ENCODE assay signal across 34 cellular contexts in the genomic region with DNA sequence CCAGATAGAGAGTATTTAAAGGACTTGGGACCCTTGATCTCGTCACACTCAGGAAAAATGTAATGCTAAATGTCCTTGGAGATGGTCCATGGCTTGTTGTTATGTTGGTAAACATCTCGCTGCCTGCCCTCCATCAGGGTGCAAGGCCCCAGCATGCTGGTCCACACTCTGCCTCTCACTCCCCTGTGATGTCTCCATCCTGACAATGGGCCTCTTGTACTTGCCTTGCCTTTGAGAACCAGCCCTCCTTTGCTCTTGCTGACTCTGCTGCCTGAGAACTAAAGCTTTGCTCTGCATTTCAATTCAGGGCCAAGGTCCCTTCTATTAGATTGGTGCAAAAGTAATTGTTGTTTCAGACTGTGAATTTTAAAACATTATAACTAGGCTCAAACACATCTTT.
"Had no signal": no experiment of that assay in that cellular context is flagged by ENCODE, and none has a peak within 500 bp of the region (broad histone marks: within the 10 kb centered on the region; RNA-seq: fewer than 3 reads in every experiment).

No MANE protein-coding gene starts in this region.

- H3K4me3 Mint-ChIP-seq: activated B cell treated with CpG ODN at 0.5 μM for 24 hours; activated CD4-positive, alpha-beta memory T cell treated with anti-CD3 and anti-CD28 coated beads for 36 hours; activated CD8-positive, alpha-beta memory T cell treated with anti-CD3 and anti-CD28 coated beads, Interleukin-2, amount 10 ng/mL, durations not matched to agents 7 days and 5 days; activated CD8-positive, alpha-beta T cell treated with anti-CD3 and anti-CD28 coated beads, Interleukin-2, amount 10 ng/mL, durations not matched to agents 7 days and 5 days; activated naive CD4-positive, alpha-beta T cell treated with anti-CD3 and anti-CD28 coated beads for 36 hours; activated naive CD4-positive, alpha-beta T cell treated with anti-CD3 and anti-CD28 coated beads, Interleukin-2, amount 50 U/mL, for 24 hours; activated naive CD8-positive, alpha-beta T cell treated with anti-CD3 and anti-CD28 coated beads for 36 hours; activated naive CD8-positive, alpha-beta T cell treated with anti-CD3 and anti-CD28 coated beads, Interleukin-2, amount 50 U/mL, for 24 hours; activated T-helper 1 cell treated with anti-CD3 and anti-CD28 coated beads, Interleukin-12 subunit alpha, Interleukin-12 subunit beta, Interleukin-2, Interleukin-4 antibody, amounts not matched to agents 30 ng/mL and 10 ng/mL and 1 ng/mL, durations not matched to agents 14 hours and 24 hours and 36 hours; endodermal cell; T-helper 17 cell; T-helper 2 cell treated with Interferon-gamma antibody and Interleukin-4, amounts not matched to agents 5 μg/mL and 100 μg/mL, for 36 hours had no signal

- H3K36me3 Mint-ChIP-seq: activated CD4-positive, alpha-beta memory T cell treated with anti-CD3 and anti-CD28 coated beads for 36 hours; activated CD8-positive, alpha-beta memory T cell treated with anti-CD3 and anti-CD28 coated beads, Interleukin-2, amount 10 ng/mL, durations not matched to agents 7 days and 5 days; activated naive CD4-positive, alpha-beta T cell treated with anti-CD3 and anti-CD28 coated beads, Interleukin-2, amount 50 U/mL, for 24 hours; activated naive CD8-positive, alpha-beta T cell treated with anti-CD3 and anti-CD28 coated beads for 36 hours had no signal

- H3K9me3 Mint-ChIP-seq: activated naive CD4-positive, alpha-beta T cell treated with anti-CD3 and anti-CD28 coated beads for 36 hours; activated naive CD4-positive, alpha-beta T cell treated with anti-CD3 and anti-CD28 coated beads, Interleukin-2, amount 50 U/mL, for 24 hours; activated naive CD8-positive, alpha-beta T cell treated with anti-CD3 and anti-CD28 coated beads for 36 hours; activated naive CD8-positive, alpha-beta T cell treated with anti-CD3 and anti-CD28 coated beads, Interleukin-2, amount 50 U/mL, for 24 hours had no signal

- H3K4me1 Mint-ChIP-seq: activated B cell treated with CpG ODN at 0.5 μM for 24 hours; activated CD8-positive, alpha-beta memory T cell treated with anti-CD3 and anti-CD28 coated beads, Interleukin-2, amount 10 ng/mL, durations not matched to agents 7 days and 5 days; activated naive CD4-positive, alpha-beta T cell treated with anti-CD3 and anti-CD28 coated beads, Interleukin-2, amount 50 U/mL, for 24 hours; activated naive CD8-positive, alpha-beta T cell treated with anti-CD3 and anti-CD28 coated beads for 36 hours; activated naive CD8-positive, alpha-beta T cell treated with anti-CD3 and anti-CD28 coated beads, Interleukin-2, amount 50 U/mL, for 24 hours; T-helper 17 cell had no signal

- H3K27ac ChIP-seq: adrenal gland, body of pancreas, cardiac muscle cell, colonic mucosa, esophagus muscularis mucosa, foreskin keratinocyte, gastroesophageal sphincter, heart left ventricle, WERI-Rb-1 had no signal

- DNase-seq: activated B cell treated with CpG ODN at 0.5 μM for 24 hours; activated CD4-positive, alpha-beta memory T cell treated with anti-CD3 and anti-CD28 coated beads for 36 hours; activated CD4-positive, alpha-beta T cell treated with anti-CD3 and anti-CD28 coated beads for 48 hours; activated CD8-positive, alpha-beta memory T cell treated with anti-CD3 and anti-CD28 coated beads, Interleukin-2, amount 10 ng/mL, durations not matched to agents 7 days and 5 days; activated CD8-positive, alpha-beta memory T cell treated with anti-CD3 and anti-CD28 coated beads, Interleukin-2, amount 50 U/mL, for 4 hours; activated CD8-positive, alpha-beta T cell treated with anti-CD3 and anti-CD28 coated beads, Interleukin-2, amount 10 ng/mL, durations not matched to agents 7 days and 5 days; activated effector memory CD4-positive, alpha-beta T cell treated with anti-CD3 and anti-CD28 coated beads, Interleukin-2, amount 50 U/mL, for 16 hours; activated naive CD4-positive, alpha-beta T cell treated with anti-CD3 and anti-CD28 coated beads for 36 hours; activated naive CD8-positive, alpha-beta T cell treated with anti-CD3 and anti-CD28 coated beads for 36 hours; activated naive CD8-positive, alpha-beta T cell treated with anti-CD3 and anti-CD28 coated beads, Interleukin-2, amount 50 U/mL, for 24 hours; activated T-cell treated with anti-CD3 and anti-CD28 coated beads, Interleukin-2, amount 50 U/mL, for 1 hour; activated T-cell treated with anti-CD3 and anti-CD28 coated beads, Interleukin-2, amount 50 U/mL, for 48 hours; adrenal gland; aorta; body of pancreas; central memory CD4-positive, alpha-beta T cell; cerebellar nuclear complex; colonic mucosa; dorsolateral prefrontal cortex; effector memory CD4-positive, alpha-beta T cell; endodermal cell; foreskin keratinocyte; heart left ventricle; T-helper 1 cell; T-helper 17 cell; T1000; WERI-Rb-1 had no signal

- H3K27me3 Mint-ChIP-seq: activated naive CD4-positive, alpha-beta T cell treated with anti-CD3 and anti-CD28 coated beads, Interleukin-2, amount 50 U/mL, for 24 hours; activated naive CD8-positive, alpha-beta T cell treated with anti-CD3 and anti-CD28 coated beads for 36 hours; activated naive CD8-positive, alpha-beta T cell treated with anti-CD3 and anti-CD28 coated beads, Interleukin-2, amount 50 U/mL, for 24 hours; T-helper 17 cell had no signal

- H3K27ac Mint-ChIP-seq: activated B cell treated with CpG ODN at 0.5 μM for 24 hours; activated CD4-positive, alpha-beta memory T cell treated with anti-CD3 and anti-CD28 coated beads for 36 hours; activated CD8-positive, alpha-beta memory T cell treated with anti-CD3 and anti-CD28 coated beads, Interleukin-2, amount 10 ng/mL, durations not matched to agents 7 days and 5 days; activated CD8-positive, alpha-beta T cell treated with anti-CD3 and anti-CD28 coated beads, Interleukin-2, amount 10 ng/mL, durations not matched to agents 7 days and 5 days; activated naive CD4-positive, alpha-beta T cell treated with anti-CD3 and anti-CD28 coated beads for 36 hours; activated naive CD4-positive, alpha-beta T cell treated with anti-CD3 and anti-CD28 coated beads, Interleukin-2, amount 50 U/mL, for 24 hours; activated naive CD8-positive, alpha-beta T cell treated with anti-CD3 and anti-CD28 coated beads for 36 hours; activated naive CD8-positive, alpha-beta T cell treated with anti-CD3 and anti-CD28 coated beads, Interleukin-2, amount 50 U/mL, for 24 hours; activated T-helper 1 cell treated with anti-CD3 and anti-CD28 coated beads, Interleukin-12 subunit alpha, Interleukin-12 subunit beta, Interleukin-2, Interleukin-4 antibody, amounts not matched to agents 30 ng/mL and 10 ng/mL and 1 ng/mL, durations not matched to agents 14 hours and 24 hours and 36 hours; activated T-helper 2 cell treated with anti-CD3 and anti-CD28 coated beads, Interferon-gamma antibody, Interleukin-2, Interleukin-4, amounts not matched to agents 10 μg/mL and 5 μg/mL and 100 μg/mL, durations not matched to agents 14 hours and 24 hours and 36 hours; endodermal cell; T-helper 17 cell; T-helper 2 cell treated with Interferon-gamma antibody and Interleukin-4, amounts not matched to agents 5 μg/mL and 100 μg/mL, for 36 hours had no signal
